Comparison of ENCODE assay signal across 8 cellular contexts in genomic region chr16:87635541-87636049, GRCh38. TPM values are rescaled to one million over a fixed set of nuclear protein-coding genes. Genes with fewer than 3 reads are reported as not detected.
DNase-seq lines count a peak whose midpoint lies in the region; ATAC-seq lines count a peak whose summit lies in the region.

No MANE protein-coding gene starts in this region.

- H3K27ac Mint-ChIP-seq in activated T-helper 1 cell treated with anti-CD3 and anti-CD28 coated beads, Interleukin-12 subunit alpha, Interleukin-12 subunit beta, Interleukin-2, Interleukin-4 antibody, amounts not matched to agents 30 ng/mL and 10 ng/mL and 1 ng/mL, durations not matched to agents 14 hours and 24 hours and 36 hours, result no peak overlapping the region

- no peaks in the 10 kb centered on the region for H3K36me3 Mint-ChIP-seq in activated T-helper 1 cell treated with anti-CD3 and anti-CD28 coated beads, Interleukin-12 subunit alpha, Interleukin-12 subunit beta, Interleukin-2, Interleukin-4 antibody, amounts not matched to agents 30 ng/mL and 10 ng/mL and 1 ng/mL, durations not matched to agents 14 hours and 24 hours and 36 hours (ENCODE audit: low read depth)

- DNase-seq in COLO829 (ENCODE audit: low spot score) (peak; percentile 28), HT1080 (ENCODE audit: low read depth) (peak; percentile 54), RPMI8226 (peak; percentile 62), fibroblast of peridontal ligament (ENCODE audit: extremely low read depth) (peak; percentile 46), nucleus accumbens (lab: John Stamatoyannopoulos, UW) (peak in 49 of 56 donors; percentile 2 to 77 (median 38)), superior temporal gyrus (ENCODE audit: extremely low spot score) (peak; percentile 78)
- DNase-seq in activated T-helper 1 cell treated with anti-CD3 and anti-CD28 coated beads, Interleukin-12 subunit alpha, Interleukin-12 subunit beta, Interleukin-2, Interleukin-4 antibody, amounts not matched to agents 30 ng/mL and 10 ng/mL and 1 ng/mL, durations not matched to agents 14 hours and 24 hours and 36 hours (ENCODE audit: low spot score), result peak; percentile 24

- intact Hi-C loops in activated T-helper 1 cell treated with anti-CD3 and anti-CD28 coated beads, Interleukin-12 subunit alpha, Interleukin-12 subunit beta, Interleukin-2, Interleukin-4 antibody, amounts not matched to agents 30 ng/mL and 10 ng/mL and 1 ng/mL, durations not matched to agents 14 hours and 24 hours and 36 hours (cut with micrococcal nuclease), result loop anchor here (1.0 to 5.0 kb wide), 5 partner anchors 85 to 1073 kb away; partner anchors contain the start of gene C16orf95

- no peaks in the 10 kb centered on the region for H3K4me1 Mint-ChIP-seq in activated T-helper 1 cell treated with anti-CD3 and anti-CD28 coated beads, Interleukin-12 subunit alpha, Interleukin-12 subunit beta, Interleukin-2, Interleukin-4 antibody, amounts not matched to agents 30 ng/mL and 10 ng/mL and 1 ng/mL, durations not matched to agents 14 hours and 24 hours and 36 hours (ENCODE audit: low read depth)

- H3K4me3 Mint-ChIP-seq in activated T-helper 1 cell treated with anti-CD3 and anti-CD28 coated beads, Interleukin-12 subunit alpha, Interleukin-12 subunit beta, Interleukin-2, Interleukin-4 antibody, amounts not matched to agents 30 ng/mL and 10 ng/mL and 1 ng/mL, durations not matched to agents 14 hours and 24 hours and 36 hours, result peak overlapping the region; percentile 49

- H3K9me3 Mint-ChIP-seq in activated T-helper 1 cell treated with anti-CD3 and anti-CD28 coated beads, Interleukin-12 subunit alpha, Interleukin-12 subunit beta, Interleukin-2, Interleukin-4 antibody, amounts not matched to agents 30 ng/mL and 10 ng/mL and 1 ng/mL, durations not matched to agents 14 hours and 24 hours and 36 hours, result peaks cover 4% of the 10 kb centered on the region

- peaks cover 15% of the 10 kb centered on the region for H3K27me3 Mint-ChIP-seq in activated T-helper 1 cell treated with anti-CD3 and anti-CD28 coated beads, Interleukin-12 subunit alpha, Interleukin-12 subunit beta, Interleukin-2, Interleukin-4 antibody, amounts not matched to agents 30 ng/mL and 10 ng/mL and 1 ng/mL, durations not matched to agents 14 hours and 24 hours and 36 hours (ENCODE audit: insufficient read depth)

- ATAC-seq in HG03439 (IDR thresholded peaks at IDR 0.05; ENCODE audit: unreplicated experiment), result no peak

RNA-seq across cellular contexts. Expression of gene JPH3, which starts 33.3 kb away (rescaled TPM):
- total RNA-seq in HT1080 (2014; rRNA removed; shearing (Covaris generic)), result not detected in 2 replicates
- 0.01 TPM in 1 of 2 replicates, not detected in the other for polyA plus RNA-seq in HT1080 (2015; cell fraction: cytosol; rRNA removed)
- 0.05 TPM in 1 of 2 replicates, not detected in the other for polyA plus RNA-seq in HT1080 (2015; cell fraction: nucleus; rRNA removed)
- total RNA-seq in activated T-helper 1 cell treated with anti-CD3 and anti-CD28 coated beads, Interleukin-12 subunit alpha, Interleukin-12 subunit beta, Interleukin-2, Interleukin-4 antibody, amounts not matched to agents 30 ng/mL and 10 ng/mL and 1 ng/mL, durations not matched to agents 14 hours and 24 hours and 36 hours, result 0.15 TPM in 1 of 2 replicates, not detected in the other

Comparison
In these comparisons a context has a peak if more than half of its experiments do, and no peak if none do; other contexts are left out.
1. DNase-seq: peak in every context shown above with its lines; median percentile 78 in superior temporal gyrus; 62 in RPMI8226; 54 in HT1080; 46 in fibroblast of peridontal ligament; 38 in nucleus accumbens; 28 in COLO829; 24 in activated T-helper 1 cell treated with anti-CD3 and anti-CD28 coated beads, Interleukin-12 subunit alpha, Interleukin-12 subunit beta, Interleukin-2, Interleukin-4 antibody, amounts not matched to agents 30 ng/mL and 10 ng/mL and 1 ng/mL, durations not matched to agents 14 hours and 24 hours and 36 hours.